Comparison of ENCODE assay signal across 21 cellular contexts in genomic region chr14:94391284-94391914, GRCh38. TPM values are rescaled to one million over a fixed set of nuclear protein-coding genes. Genes with fewer than 3 reads are reported as not detected.
DNase-seq lines count a peak whose midpoint lies in the region; ATAC-seq and TF ChIP-seq lines count a peak whose summit lies in the region.
"Had no signal": no experiment of that assay in that cellular context is flagged by ENCODE, and none has a peak within 500 bp of the region (broad histone marks: within the 10 kb centered on the region; RNA-seq: fewer than 3 reads in every experiment).

No MANE protein-coding gene starts in this region.

- H3K4me1 Mint-ChIP-seq in activated naive CD4-positive, alpha-beta T cell treated with anti-CD3 and anti-CD28 coated beads, Interleukin-2, amount 50 U/mL, for 24 hours: peaks cover 21% of the 10 kb centered on the region
- H3K4me1 Mint-ChIP-seq: CD4-positive, CD25-positive, alpha-beta regulatory T cell had no signal

- WGBS in adipose tissue, 3 donors: 78 to 85% (median 79%) methylated on average over 9 of the region's 9 CpGs
- 78 to 90% methylated on average over 9 of the region's 9 CpGs for WGBS in upper lobe of left lung, 2 donors

- intact Hi-C loops in tibial artery (cut with DNase I; ENCODE audit: low total_unique reads): no loop called here

- H3K36me3 ChIP-seq in mucosa of rectum (ENCODE audit: control insufficient read depth in 2 of 2, insufficient read depth in 2 of 2, low read length in 2 of 2) (no peaks in the 10 kb centered on the region), upper lobe of left lung (no peaks in the 10 kb centered on the region), tibial artery (no peaks in the 10 kb centered on the region)
- H3K36me3 ChIP-seq: adrenal gland, cardiac muscle cell, heart left ventricle had no signal

- no peaks in the 10 kb centered on the region for H3K36me3 Mint-ChIP-seq in activated naive CD4-positive, alpha-beta T cell treated with anti-CD3 and anti-CD28 coated beads, Interleukin-2, amount 50 U/mL, for 24 hours
- H3K36me3 Mint-ChIP-seq: CD4-positive, CD25-positive, alpha-beta regulatory T cell; immature natural killer cell had no signal

- TF ChIP-seq EP300 in upper lobe of left lung (IDR thresholded peaks at IDR 0.05): no peak

- H3K9me3 ChIP-seq in mucosa of rectum (ENCODE audit: control insufficient read depth in 2 of 2, low read length in 2 of 2) (no peaks in the 10 kb centered on the region), upper lobe of left lung (no peaks in the 10 kb centered on the region), tibial artery (no peaks in the 10 kb centered on the region)
- H3K9me3 ChIP-seq: adrenal gland, heart left ventricle had no signal

- no peak for ATAC-seq in upper lobe of left lung (ENCODE audit: low FRiP score in 2 of 2)
- ATAC-seq: Panc1 had no signal

- H3K4me3 Mint-ChIP-seq in activated naive CD4-positive, alpha-beta T cell treated with anti-CD3 and anti-CD28 coated beads, Interleukin-2, amount 50 U/mL, for 24 hours: no peak overlapping the region
- H3K4me3 Mint-ChIP-seq: CD4-positive, CD25-positive, alpha-beta regulatory T cell; immature natural killer cell had no signal

- TF ChIP-seq CTCF in upper lobe of left lung (IDR thresholded peaks at IDR 0.05): no peak
- no peak for TF ChIP-seq CTCF in tibial artery (IDR thresholded peaks at IDR 0.05)
- no peak for TF ChIP-seq CTCF in GM13976 (IDR thresholded peaks at IDR 0.05; ENCODE audit: borderline replicate concordance, control extremely low read depth, extremely low read depth, insufficient read depth, missing control alignments)

- H3K9me3 Mint-ChIP-seq in activated naive CD4-positive, alpha-beta T cell treated with anti-CD3 and anti-CD28 coated beads, Interleukin-2, amount 50 U/mL, for 24 hours: no peaks in the 10 kb centered on the region
- H3K9me3 Mint-ChIP-seq: CD4-positive, CD25-positive, alpha-beta regulatory T cell; immature natural killer cell had no signal

- H3K27me3 Mint-ChIP-seq in activated naive CD4-positive, alpha-beta T cell treated with anti-CD3 and anti-CD28 coated beads, Interleukin-2, amount 50 U/mL, for 24 hours: peaks cover 2% of the 10 kb centered on the region
- H3K27me3 Mint-ChIP-seq: CD4-positive, CD25-positive, alpha-beta regulatory T cell had no signal

- H3K9ac ChIP-seq in mucosa of rectum (ENCODE audit: low read depth in 1 of 2, low read length in 2 of 2): peak overlapping the region; percentile 24 to 41
- H3K9ac ChIP-seq: parathyroid adenoma had no signal

- H3K4me1 ChIP-seq in mucosa of rectum (ENCODE audit: control insufficient read depth in 2 of 2, insufficient read depth in 2 of 2, low read length in 2 of 2): peaks cover 25 to 37% of the 10 kb centered on the region in 2 donors
- peaks cover 0 to 80% (median 56%) of the 10 kb centered on the region in 4 donors for H3K4me1 ChIP-seq in upper lobe of left lung
- peaks cover 0 to 14% (median 6%) of the 10 kb centered on the region in 4 donors for H3K4me1 ChIP-seq in tibial artery
- H3K4me1 ChIP-seq: adrenal gland, parathyroid adenoma had no signal

- H3K4me3 ChIP-seq in mucosa of rectum (ENCODE audit: low read length in 2 of 2) (peak overlapping the region in 1 of 2 donors; percentile 60), upper lobe of left lung (peak overlapping the region in 1 of 4 donors; percentile 41), tibial artery (no peak overlapping the region)
- H3K4me3 ChIP-seq: adrenal gland, cardiac muscle cell, lung, SK-N-MC had no signal

- H3K27ac ChIP-seq in adipose tissue (ENCODE audit: low read depth, low read length) (peak overlapping the region; percentile 69), mucosa of rectum (ENCODE audit: low read depth in 2 of 2, low read length in 2 of 2) (peak overlapping the region; percentile 74 to 81), upper lobe of left lung (peak overlapping the region; percentile 79 to 96 (median 87)), tibial artery (no peak overlapping the region)
- H3K27ac ChIP-seq: cardiac muscle cell, parathyroid adenoma, SK-N-MC had no signal

- peak overlapping the region; percentile 5 for H3K27ac Mint-ChIP-seq in activated naive CD4-positive, alpha-beta T cell treated with anti-CD3 and anti-CD28 coated beads, Interleukin-2, amount 50 U/mL, for 24 hours
- H3K27ac Mint-ChIP-seq: CD4-positive, CD25-positive, alpha-beta regulatory T cell had no signal

- TF ChIP-seq POLR2A in upper lobe of left lung (IDR thresholded peaks at IDR 0.05): no peak

- in situ Hi-C loops in GM13976 (cut with MboI; ENCODE audit: low sequenced_read_pairs, unreplicated experiment): no loop called here

- no peaks in the 10 kb centered on the region for H3K27me3 ChIP-seq in mucosa of rectum (ENCODE audit: control insufficient read depth in 2 of 2, insufficient read depth in 2 of 2, low read length in 2 of 2)
- no peaks in the 10 kb centered on the region for H3K27me3 ChIP-seq in upper lobe of left lung
- H3K27me3 ChIP-seq in tibial artery: no peaks in the 10 kb centered on the region
- H3K27me3 ChIP-seq: cardiac muscle cell had no signal

- DNase-seq in activated naive CD4-positive, alpha-beta T cell (lab: John Stamatoyannopoulos, UW): no peak
- DNase-seq in upper lobe of left lung: no peak
- no peak for DNase-seq in tibial artery
- no peak for DNase-seq in GM13976 (ENCODE audit: low spot score)
- DNase-seq in putamen (ENCODE audit: low spot score): no peak
- DNase-seq: CD4-positive, CD25-positive, alpha-beta regulatory T cell; DMS53; effector CD8-positive, alpha-beta T cell; immature natural killer cell; NCI-H82 had no signal

RNA-seq across cellular contexts. Expression of gene SERPINA1, which starts 3.0 kb away (rescaled TPM):
- polyA plus RNA-seq in adipose tissue: 10 to 100 TPM; 37.5 to 56.2 (median 50.9) TPM
- total RNA-seq in upper lobe of left lung: 1,000 to 10,000 TPM in 1 of 6 donors, 100 to 1,000 TPM in 5; 205 to 1,050 (median 637) TPM
- total RNA-seq: CD4-positive, CD25-positive, alpha-beta regulatory T cell; fibroblast of lung had no signal

RNA-seq across cellular contexts. Expression of gene SERPINA2, which starts 24.9 kb away (rescaled TPM):
- not detected for polyA plus RNA-seq in adipose tissue
- not detected for total RNA-seq in upper lobe of left lung
- total RNA-seq: adrenal gland; cardiac muscle cell; CD4-positive, CD25-positive, alpha-beta regulatory T cell; fibroblast of lung; heart left ventricle; lung had no signal
- polyA plus RNA-seq: adrenal gland; cardiac muscle cell; CD4-positive, CD25-positive, alpha-beta regulatory T cell; fibroblast of lung; heart left ventricle; immature natural killer cell had no signal

Comparison
In these comparisons a context has a peak if more than half of its experiments do, and no peak if none do; other contexts are left out.
1. H3K27ac ChIP-seq: peak in adipose tissue (single experiment), mucosa of rectum (2 of 2) and upper lobe of left lung (4 of 4); none in tibial artery (0 of 2).